22 cellular contexts compared by ENCODE assay signal in genomic region chr17:69761011-69761410, GRCh38.
DNase-seq lines count a peak whose midpoint lies in the region; ATAC-seq and TF ChIP-seq lines count a peak whose summit lies in the region.
"Had no signal": no experiment of that assay in that cellular context is flagged by ENCODE, and none has a peak within 500 bp of the region (broad histone marks: within the 10 kb centered on the region; RNA-seq: fewer than 3 reads in every experiment).

No MANE protein-coding gene starts in this region.

- H3K9me3 ChIP-seq in thoracic aorta = no peaks in the 10 kb centered on the region
- no peaks in the 10 kb centered on the region for H3K9me3 ChIP-seq in lower lobe of right lung
- H3K9me3 ChIP-seq: vagina had no signal

- H3K27ac ChIP-seq in thoracic aorta (peak overlapping the region; percentile 12 to 22), lower lobe of right lung (no peak overlapping the region)
- H3K27ac ChIP-seq: RWPE1, SK-N-MC, vagina had no signal

- TF ChIP-seq CTCF in HFFc6 (IDR thresholded peaks at IDR 0.05) = no peak
- no peak for TF ChIP-seq CTCF in fibroblast of mammary gland (conservative IDR thresholded peaks at IDR 0.05; ENCODE audit: control insufficient read depth, insufficient read depth, low read depth, low read length)
- no peak for TF ChIP-seq CTCF in thoracic aorta (IDR thresholded peaks at IDR 0.05)
- TF ChIP-seq CTCF in lower lobe of right lung (IDR thresholded peaks at IDR 0.05) = no peak

- H3K4me3 Mint-ChIP-seq in HFFc6 = no peak overlapping the region
- H3K4me3 Mint-ChIP-seq: activated naive CD8-positive, alpha-beta T cell treated with anti-CD3 and anti-CD28 coated beads for 36 hours; CD4-positive, alpha-beta T cell had no signal

- no peaks in the 10 kb centered on the region for H3K9me3 Mint-ChIP-seq in HFFc6

- H3K27me3 ChIP-seq in thoracic aorta (replicated peaks; ENCODE audit: insufficient read depth) (no peaks in the 10 kb centered on the region), lower lobe of right lung (ENCODE audit: low read depth) (no peaks in the 10 kb centered on the region)
- H3K27me3 ChIP-seq: vagina had no signal

- DNase-seq in HFFc6 = no peak
- DNase-seq in amniotic epithelial cell (ENCODE audit: low read depth) = peak; percentile 45
- DNase-seq in fibroblast of mammary gland (ENCODE audit: low read depth) = peak; percentile 55
- DNase-seq in thoracic aorta (ENCODE audit: low spot score) = no peak
- no peak for DNase-seq in activated naive CD4-positive, alpha-beta T cell treated with Interleukin-2 at 50 U/mL for 16 hours
- no peak for DNase-seq in lower lobe of right lung
- DNase-seq in NCI-H1105 treated with DMSO at 0.1 percent for 48 hours (lab: John Stamatoyannopoulos, UW) = no peak
- DNase-seq in medulla oblongata (ENCODE audit: extremely low spot score) = no peak
- DNase-seq: activated CD4-positive, alpha-beta T cell treated with anti-CD3 and anti-CD28 coated beads for 1 hour; activated naive CD8-positive, alpha-beta T cell treated with anti-CD3 and anti-CD28 coated beads for 36 hours; activated T-cell treated with anti-CD3 and anti-CD28 coated beads for 4 hours; CD4-positive, alpha-beta T cell; DMS 273 treated with DMSO at 0.1 percent for 48 hours; foreskin melanocyte; left colon; NCI-H1105; NCI-H2029 treated with DMSO at 0.1 percent for 48 hours; stimulated activated CD4-positive, alpha-beta T cell treated with anti-CD3 and anti-CD28 coated beads, Interleukin-15, amount 100 ng/mL, for 24 hours; stimulated activated naive CD4-positive, alpha-beta T cell had no signal

- H3K4me1 ChIP-seq in thoracic aorta (ENCODE audit: control insufficient read depth in 1 of 2, low read depth in 2 of 2) (peaks cover 7 to 9% of the 10 kb centered on the region in 2 donors), lower lobe of right lung (peaks cover 11% of the 10 kb centered on the region)

- H3K36me3 ChIP-seq in thoracic aorta (no peaks in the 10 kb centered on the region), lower lobe of right lung (no peaks in the 10 kb centered on the region)
- H3K36me3 ChIP-seq: vagina had no signal

- ATAC-seq in thoracic aorta (ENCODE audit: insufficient number of reproducible peaks, low FRiP score, low read depth) = no peak
- ATAC-seq in lower lobe of right lung = no peak
- ATAC-seq: left colon had no signal

- no peak overlapping the region for H3K4me3 ChIP-seq in fibroblast of mammary gland (ENCODE audit: control insufficient read depth, low read depth, low read length)
- no peak overlapping the region for H3K4me3 ChIP-seq in thoracic aorta
- no peak overlapping the region for H3K4me3 ChIP-seq in lower lobe of right lung
- H3K4me3 ChIP-seq: SK-N-MC, vagina had no signal

- peak overlapping the region; percentile 85 for H3K27ac Mint-ChIP-seq in HFFc6
- H3K27ac Mint-ChIP-seq: activated naive CD8-positive, alpha-beta T cell treated with anti-CD3 and anti-CD28 coated beads for 36 hours; CD4-positive, alpha-beta T cell had no signal

- no peaks in the 10 kb centered on the region for H3K36me3 Mint-ChIP-seq in HFFc6 (ENCODE audit: low read depth)
- H3K36me3 Mint-ChIP-seq: activated naive CD8-positive, alpha-beta T cell treated with anti-CD3 and anti-CD28 coated beads for 36 hours had no signal

- intact Hi-C loops in lower lobe of right lung (cut with DNase I) = no loop called here

- peaks cover 77% of the 10 kb centered on the region for H3K4me1 Mint-ChIP-seq in HFFc6 (ENCODE audit: low read depth)
- H3K4me1 Mint-ChIP-seq: activated naive CD8-positive, alpha-beta T cell treated with anti-CD3 and anti-CD28 coated beads for 36 hours had no signal

- H3K27me3 Mint-ChIP-seq in HFFc6 (ENCODE audit: insufficient read depth) = no peaks in the 10 kb centered on the region
- H3K27me3 Mint-ChIP-seq: CD4-positive, alpha-beta T cell had no signal

Comparison
In these comparisons a context has a peak if more than half of its experiments do, and no peak if none do; other contexts are left out.
1. DNase-seq: peak in amniotic epithelial cell (single experiment) and fibroblast of mammary gland (single experiment); none in HFFc6 (single experiment), thoracic aorta (single experiment), activated naive CD4-positive, alpha-beta T cell treated with Interleukin-2 at 50 U/mL for 16 hours (single experiment), lower lobe of right lung (single experiment), NCI-H1105 treated with DMSO at 0.1 percent for 48 hours (single experiment) and medulla oblongata (single experiment).